Comparison of ENCODE assay signal across 25 cellular contexts in the genomic region with DNA sequence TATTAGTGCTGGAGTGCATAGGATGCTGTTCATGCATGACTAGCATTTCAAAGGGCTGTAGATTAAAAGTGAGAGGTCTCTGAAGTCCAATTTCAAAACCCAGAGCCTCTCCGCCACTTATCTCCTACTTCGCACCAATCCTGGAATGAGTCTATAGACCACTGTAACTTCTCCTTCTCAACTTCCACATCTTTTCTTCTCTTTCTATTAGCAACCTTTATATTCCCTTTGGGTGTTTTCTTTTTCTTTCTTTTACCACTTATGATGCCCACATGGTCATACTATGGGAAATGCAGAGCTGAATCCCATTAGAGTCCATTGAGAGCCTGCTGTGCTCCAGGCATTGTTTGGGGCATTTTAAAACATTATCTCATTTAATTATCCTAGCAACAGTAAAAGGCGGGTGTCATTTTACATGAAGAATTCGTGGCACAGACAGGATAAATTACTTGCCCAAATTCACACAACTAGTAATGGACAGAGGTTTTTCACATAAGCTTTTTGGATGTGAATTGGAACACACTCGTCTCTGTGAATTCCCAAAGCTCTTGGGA.
"Had no signal": no experiment of that assay in that cellular context is flagged by ENCODE, and none has a peak within 500 bp of the region (broad histone marks: within the 10 kb centered on the region; RNA-seq: fewer than 3 reads in every experiment).

No MANE protein-coding gene starts in this region.

- H3K36me3 Mint-ChIP-seq: activated naive CD8-positive, alpha-beta T cell had no signal

- H3K4me3 Mint-ChIP-seq: activated naive CD8-positive, alpha-beta T cell; activated T-helper 17 cell treated with anti-CD3 and anti-CD28 coated beads, Interleukin-2, amount 50 U/mL, for 72 hours; central memory CD8-positive, alpha-beta T cell; effector memory CD8-positive, alpha-beta T cell; memory B cell; nephron progenitor cell; stimulated activated naive CD8-positive, alpha-beta T cell treated with anti-CD3 and anti-CD28 coated beads, Interleukin-15, amount 100 ng/mL, for 72 hours had no signal

- H3K36me3 ChIP-seq: adrenal gland, colonic mucosa, esophagus squamous epithelium, gastrocnemius medialis, pancreas, tibial artery, WERI-Rb-1 had no signal

- H3K27me3 ChIP-seq: adrenal gland, colonic mucosa, dorsolateral prefrontal cortex, esophagus squamous epithelium, gastrocnemius medialis, pancreas, tibial artery had no signal

- ATAC-seq: activated T-helper 17 cell treated with anti-CD3 and anti-CD28 coated beads, Interleukin-2, amount 50 U/mL, for 72 hours; effector memory CD8-positive, alpha-beta T cell; gastrocnemius medialis; left cardiac atrium; mucosa of descending colon; right cardiac atrium; stimulated activated naive CD8-positive, alpha-beta T cell treated with anti-CD3 and anti-CD28 coated beads, Interleukin-15, amount 100 ng/mL, for 72 hours had no signal

- H3K27ac ChIP-seq: adrenal gland, colonic mucosa, dorsolateral prefrontal cortex, esophagus squamous epithelium, gastrocnemius medialis, pancreas, tibial artery, WERI-Rb-1 had no signal

- H3K4me3 ChIP-seq: adrenal gland, colonic mucosa, dorsolateral prefrontal cortex, esophagus squamous epithelium, gastrocnemius medialis, mucosa of descending colon, pancreas, tibial artery had no signal

- DNase-seq: activated CD4-positive, alpha-beta T cell treated with anti-CD3 and anti-CD28 coated beads for 1 hour; activated naive CD4-positive, alpha-beta T cell; activated T-cell treated with anti-CD3 and anti-CD28 coated beads, Interleukin-2, amount 50 U/mL, for 1 hour; adrenal gland; colonic mucosa; dorsolateral prefrontal cortex; effector memory CD8-positive, alpha-beta T cell; esophagus squamous epithelium; gastrocnemius medialis; left cardiac atrium; mucosa of descending colon; nephron progenitor cell; pancreas; right cardiac atrium; stimulated activated CD4-positive, alpha-beta T cell treated with anti-CD3 and anti-CD28 coated beads, Interleukin-12 subunit alpha, Interleukin-12 subunit beta, amount 100 ng/mL, for 4 hours; stimulated activated CD4-positive, alpha-beta T cell treated with anti-CD3 and anti-CD28 coated beads, Interleukin-4, amount 100 ng/mL, for 4 hours; stimulated activated naive CD8-positive, alpha-beta T cell treated with anti-CD3 and anti-CD28 coated beads, Interleukin-15, amount 100 ng/mL, for 72 hours; tibial artery; WERI-Rb-1 had no signal

- H3K9me3 Mint-ChIP-seq: activated T-helper 17 cell treated with anti-CD3 and anti-CD28 coated beads, Interleukin-2, amount 50 U/mL, for 72 hours; central memory CD8-positive, alpha-beta T cell; effector memory CD8-positive, alpha-beta T cell; memory B cell; nephron progenitor cell; stimulated activated naive CD8-positive, alpha-beta T cell treated with anti-CD3 and anti-CD28 coated beads, Interleukin-15, amount 100 ng/mL, for 72 hours had no signal

- FAIRE-seq: astrocyte, islet of Langerhans, pancreas had no signal

- H3K9me3 ChIP-seq: adrenal gland, colonic mucosa, esophagus squamous epithelium, gastrocnemius medialis, mucosa of descending colon, pancreas, tibial artery had no signal

- H3K4me1 ChIP-seq: colonic mucosa, gastrocnemius medialis had no signal

- H3K4me1 Mint-ChIP-seq: activated T-helper 17 cell treated with anti-CD3 and anti-CD28 coated beads, Interleukin-2, amount 50 U/mL, for 72 hours; central memory CD8-positive, alpha-beta T cell had no signal

- H3K27ac Mint-ChIP-seq: activated naive CD8-positive, alpha-beta T cell; activated T-helper 17 cell treated with anti-CD3 and anti-CD28 coated beads, Interleukin-2, amount 50 U/mL, for 72 hours; effector memory CD8-positive, alpha-beta T cell; memory B cell had no signal
